Comparison of ENCODE assay signal across 20 cellular contexts in the genomic region with DNA sequence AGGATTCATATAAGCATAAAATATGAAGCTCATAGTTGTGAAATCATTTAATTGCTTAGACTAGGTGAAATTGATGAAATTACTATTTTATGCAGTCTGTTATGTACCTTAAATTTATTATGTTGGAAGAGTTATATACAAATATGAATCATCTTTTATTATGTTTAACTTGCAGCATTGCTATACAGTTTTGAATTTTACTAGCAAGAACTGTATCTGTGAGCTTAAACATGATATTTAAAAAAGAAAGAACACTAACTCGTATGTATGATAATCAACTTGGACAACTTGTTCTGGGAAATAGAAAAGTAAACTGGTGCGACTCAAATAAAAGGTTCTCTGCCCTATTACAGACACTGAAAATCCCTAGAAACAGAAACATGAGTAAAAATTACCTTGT. TPM values are rescaled to one million over a fixed set of nuclear protein-coding genes. Genes with fewer than 3 reads are reported as not detected.
"Had no signal": no experiment of that assay in that cellular context is flagged by ENCODE, and none has a peak within 500 bp of the region (broad histone marks: within the 10 kb centered on the region; RNA-seq: fewer than 3 reads in every experiment).

No MANE protein-coding gene starts in this region.

- H3K27ac ChIP-seq: hepatocyte, SK-N-MC, tibial artery had no signal

- H3K4me3 ChIP-seq: hepatocyte, SK-N-MC, tibial artery had no signal

- H3K27me3 ChIP-seq: hepatocyte, tibial artery had no signal

- DNase-seq: activated CD4-positive, alpha-beta T cell treated with anti-CD3 and anti-CD28 coated beads for 1 hour; activated CD4-positive, alpha-beta T cell treated with anti-CD3 and anti-CD28 coated beads, Interleukin-2, amount 50 U/mL, for 4 hours; activated naive CD4-positive, alpha-beta T cell treated with anti-CD3 and anti-CD28 coated beads, Interleukin-2, amount 50 U/mL, for 16 hours; activated T-cell treated with anti-CD3 and anti-CD28 coated beads for 4 hours; kidney glomerular epithelial cell; mesendoderm; stimulated activated CD4-positive, alpha-beta T cell treated with anti-CD3 and anti-CD28 coated beads, Interleukin-12 subunit alpha, Interleukin-12 subunit beta, amount 100 ng/mL, for 4 hours; stimulated activated CD4-positive, alpha-beta T cell treated with anti-CD3 and anti-CD28 coated beads, Interleukin-2, amount 100 ng/mL, for 24 hours; tibial artery had no signal

- ATAC-seq: activated T-helper 17 cell treated with anti-CD3 and anti-CD28 coated beads, Interleukin-2, amount 50 U/mL, for 72 hours; esophagus mucosa; stimulated activated effector memory CD8-positive, alpha-beta T cell treated with anti-CD3 and anti-CD28 coated beads, Interleukin-12 subunit alpha, Interleukin-12 subunit beta, amount 100 ng/mL, for 72 hours had no signal

- H3K9me3 ChIP-seq: tibial artery had no signal

RNA-seq across cellular contexts. Expression of a gene that starts 1.8 kb away (rescaled TPM):
- total RNA-seq: activated T-helper 17 cell treated with anti-CD3 and anti-CD28 coated beads, Interleukin-2, amount 50 U/mL, for 72 hours; astrocyte; fibroblast of villous mesenchyme; glomerular endothelial cell; liver; neural crest cell; osteocyte had no signal
